Comparison of ENCODE assay signal across 1 cellular context in genomic region chr20:14711681-14712080, GRCh38.
TF ChIP-seq lines count a peak whose summit lies in the region.

No MANE protein-coding gene starts in this region.

TF ChIP-seq in H1, 55 proteins besides CTCF, POLR2A, EP300 and RAD21:
- TF ChIP-seq CHD7 (IDR thresholded peaks at IDR 0.05; ENCODE audit: insufficient replicate concordance, low read length) (peak; percentile 49), BACH1 (IDR thresholded peaks at IDR 0.05; ENCODE audit: low read length) (no peak)
